In genomic region chr19:36054733-36055686, GRCh38 we compare ENCODE assay signal across 8 cellular contexts. TPM values are rescaled to one million over a fixed set of nuclear protein-coding genes. Genes with fewer than 3 reads are reported as not detected.
A peak's percentile ranks its signal among the peaks of the same experiment; 100 is the strongest.
DNase-seq lines count a peak whose midpoint lies in the region; ATAC-seq and TF ChIP-seq lines count a peak whose summit lies in the region.

WDR62 (plus strand) TSS chr19:36054897; CDS start chr19:36054972, 75 bp downstream.

- H3K36me3 Mint-ChIP-seq in stimulated activated effector memory CD8-positive, alpha-beta T cell treated with anti-CD3 and anti-CD28 coated beads, Interleukin-12 subunit alpha, Interleukin-12 subunit beta, amount 100 ng/mL, for 72 hours, result peaks cover 21% of the 10 kb centered on the region

- TF ChIP-seq CTCF in epithelial cell of esophagus (IDR thresholded peaks at IDR 0.05; ENCODE audit: insufficient read depth, low read depth, low read length, missing control alignments), result no peak

- DNase-seq in DMS114 treated with DMSO at 0.1 percent for 48 hours (lab: John Stamatoyannopoulos, UW; ENCODE audit: unreplicated experiment) (peak; percentile 95), OCI-M2 (lab: John Stamatoyannopoulos, UW; ENCODE audit: unreplicated experiment) (peak; percentile 100), activated T-cell treated with anti-CD3 and anti-CD28 coated beads for 24 hours (ENCODE audit: low read depth) (peak; percentile 91), epithelial cell of esophagus (ENCODE audit: low read depth) (peak; percentile 94), myocyte (ENCODE audit: low read depth) (peak; percentile 93)
- peak in 1 of 2 donors; percentile 92 for DNase-seq in stimulated activated effector memory CD8-positive, alpha-beta T cell treated with anti-CD3 and anti-CD28 coated beads, Interleukin-12 subunit alpha, Interleukin-12 subunit beta, amount 100 ng/mL, for 72 hours (ENCODE audit: low spot score in 2 of 2)

- peaks cover 41% of the 10 kb centered on the region for H3K4me1 Mint-ChIP-seq in stimulated activated effector memory CD8-positive, alpha-beta T cell treated with anti-CD3 and anti-CD28 coated beads, Interleukin-12 subunit alpha, Interleukin-12 subunit beta, amount 100 ng/mL, for 72 hours

- peak; percentile 59 for ATAC-seq in GM21619 (IDR thresholded peaks at IDR 0.05; ENCODE audit: unreplicated experiment)
- peak; percentile 83 for ATAC-seq in stimulated activated effector memory CD8-positive, alpha-beta T cell treated with anti-CD3 and anti-CD28 coated beads, Interleukin-12 subunit alpha, Interleukin-12 subunit beta, amount 100 ng/mL, for 72 hours

- no peak for TF ChIP-seq EP300 in Ishikawa (IDR thresholded peaks at IDR 0.05; ENCODE audit: borderline replicate concordance)

- H3K4me3 Mint-ChIP-seq in stimulated activated effector memory CD8-positive, alpha-beta T cell treated with anti-CD3 and anti-CD28 coated beads, Interleukin-12 subunit alpha, Interleukin-12 subunit beta, amount 100 ng/mL, for 72 hours, result peak within 1 kb of the TSS; percentile 91

- TF ChIP-seq RAD21 in Ishikawa (IDR thresholded peaks at IDR 0.05; ENCODE audit: low read depth), result no peak

- H3K4me3 ChIP-seq in epithelial cell of esophagus (ENCODE audit: low read length), result peak within 1 kb of the TSS; percentile 60

- H3K27ac Mint-ChIP-seq in stimulated activated effector memory CD8-positive, alpha-beta T cell treated with anti-CD3 and anti-CD28 coated beads, Interleukin-12 subunit alpha, Interleukin-12 subunit beta, amount 100 ng/mL, for 72 hours, result peak within 1 kb of the TSS; percentile 93

- H3K9me3 Mint-ChIP-seq in stimulated activated effector memory CD8-positive, alpha-beta T cell treated with anti-CD3 and anti-CD28 coated beads, Interleukin-12 subunit alpha, Interleukin-12 subunit beta, amount 100 ng/mL, for 72 hours, result no peaks in the 10 kb centered on the region

TF ChIP-seq in Ishikawa, 13 proteins besides CTCF, POLR2A, EP300 and RAD21:
- TF ChIP-seq ZBTB7A (IDR thresholded peaks at IDR 0.05; ENCODE audit: low read depth), result no peak
- TF ChIP-seq YY1 (IDR thresholded peaks at IDR 0.05; ENCODE audit: low read depth), result peak; percentile 72; the same call in 1 of the 2 replicates
- peak; percentile 71 for TF ChIP-seq FOXM1 (IDR thresholded peaks at IDR 0.05; ENCODE audit: borderline replicate concordance, low read depth)
- peak; percentile 74; the same call in 1 of the 2 replicates for TF ChIP-seq TAF1 (IDR thresholded peaks at IDR 0.05; ENCODE audit: low read depth)
- no peak for TF ChIP-seq CEBPB (IDR thresholded peaks at IDR 0.05)
TF ChIP-seq in Ishikawa: peak in this region for 3.

RNA-seq across cellular contexts. Expression of gene WDR62, which starts in this region (rescaled TPM):
- total RNA-seq in myocyte, result 1.6 and 5.3 TPM in 2 replicates
- 0.84 TPM for polyA plus RNA-seq in myocyte (2012)
